Comparison of ENCODE assay signal across 2 cellular contexts in the genomic region with DNA sequence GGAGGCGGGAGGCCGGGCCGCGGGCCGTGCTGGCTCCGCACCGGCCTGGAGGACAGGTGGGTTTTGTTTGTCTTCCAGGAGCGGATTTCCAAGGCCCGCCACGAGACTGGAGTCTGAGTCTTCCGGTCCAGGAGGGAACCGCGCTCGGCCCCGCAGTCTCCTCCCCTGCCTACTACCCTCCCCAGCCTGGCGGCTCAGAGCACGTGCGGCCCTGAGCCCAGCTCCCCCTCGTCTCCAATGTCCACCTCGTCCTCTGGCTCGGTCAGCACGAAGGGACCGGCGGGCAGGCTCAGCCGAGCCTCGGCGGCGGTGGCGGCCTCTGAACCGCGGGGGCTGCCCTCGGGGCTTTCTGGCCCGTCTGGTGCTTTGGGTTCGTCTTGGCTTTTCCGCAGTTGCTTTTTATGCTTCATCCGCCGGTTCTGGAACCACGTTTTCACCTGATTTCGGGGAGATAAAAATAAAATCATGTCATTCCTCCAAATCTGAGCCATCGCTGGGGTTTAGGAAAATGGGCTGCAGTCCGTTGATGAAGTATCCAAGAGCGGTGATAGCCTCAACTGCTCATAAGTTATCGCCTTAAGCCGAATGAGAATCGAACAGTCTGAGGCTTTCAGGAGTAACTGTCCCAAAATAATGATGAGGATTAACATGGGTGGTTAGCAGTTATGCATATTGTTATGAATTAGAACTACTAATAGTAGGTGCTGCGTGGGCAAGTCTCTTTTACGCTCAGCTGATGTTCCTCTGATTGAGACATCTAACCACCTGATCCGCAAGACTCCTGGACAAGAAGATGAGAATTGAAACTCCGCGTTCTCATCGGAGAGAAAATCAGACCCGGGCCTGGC.
TF ChIP-seq lines count a peak whose summit lies in the region.

No MANE protein-coding gene starts in this region.

TF ChIP-seq in SK-N-SH, 30 proteins besides CTCF, POLR2A, EP300 and RAD21 (continued from another document):
- TF ChIP-seq, protein P1, sequence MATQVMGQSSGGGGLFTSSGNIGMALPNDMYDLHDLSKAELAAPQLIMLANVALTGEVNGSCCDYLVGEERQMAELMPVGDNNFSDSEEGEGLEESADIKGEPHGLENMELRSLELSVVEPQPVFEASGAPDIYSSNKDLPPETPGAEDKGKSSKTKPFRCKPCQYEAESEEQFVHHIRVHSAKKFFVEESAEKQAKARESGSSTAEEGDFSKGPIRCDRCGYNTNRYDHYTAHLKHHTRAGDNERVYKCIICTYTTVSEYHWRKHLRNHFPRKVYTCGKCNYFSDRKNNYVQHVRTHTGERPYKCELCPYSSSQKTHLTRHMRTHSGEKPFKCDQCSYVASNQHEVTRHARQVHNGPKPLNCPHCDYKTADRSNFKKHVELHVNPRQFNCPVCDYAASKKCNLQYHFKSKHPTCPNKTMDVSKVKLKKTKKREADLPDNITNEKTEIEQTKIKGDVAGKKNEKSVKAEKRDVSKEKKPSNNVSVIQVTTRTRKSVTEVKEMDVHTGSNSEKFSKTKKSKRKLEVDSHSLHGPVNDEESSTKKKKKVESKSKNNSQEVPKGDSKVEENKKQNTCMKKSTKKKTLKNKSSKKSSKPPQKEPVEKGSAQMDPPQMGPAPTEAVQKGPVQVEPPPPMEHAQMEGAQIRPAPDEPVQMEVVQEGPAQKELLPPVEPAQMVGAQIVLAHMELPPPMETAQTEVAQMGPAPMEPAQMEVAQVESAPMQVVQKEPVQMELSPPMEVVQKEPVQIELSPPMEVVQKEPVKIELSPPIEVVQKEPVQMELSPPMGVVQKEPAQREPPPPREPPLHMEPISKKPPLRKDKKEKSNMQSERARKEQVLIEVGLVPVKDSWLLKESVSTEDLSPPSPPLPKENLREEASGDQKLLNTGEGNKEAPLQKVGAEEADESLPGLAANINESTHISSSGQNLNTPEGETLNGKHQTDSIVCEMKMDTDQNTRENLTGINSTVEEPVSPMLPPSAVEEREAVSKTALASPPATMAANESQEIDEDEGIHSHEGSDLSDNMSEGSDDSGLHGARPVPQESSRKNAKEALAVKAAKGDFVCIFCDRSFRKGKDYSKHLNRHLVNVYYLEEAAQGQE (IDR thresholded peaks at IDR 0.05; ENCODE audit: low read depth, low read length) = no peak
- TF ChIP-seq NRF1 (IDR thresholded peaks at IDR 0.05; ENCODE audit: low read depth, low read length) = no peak
- TF ChIP-seq, protein P2, sequence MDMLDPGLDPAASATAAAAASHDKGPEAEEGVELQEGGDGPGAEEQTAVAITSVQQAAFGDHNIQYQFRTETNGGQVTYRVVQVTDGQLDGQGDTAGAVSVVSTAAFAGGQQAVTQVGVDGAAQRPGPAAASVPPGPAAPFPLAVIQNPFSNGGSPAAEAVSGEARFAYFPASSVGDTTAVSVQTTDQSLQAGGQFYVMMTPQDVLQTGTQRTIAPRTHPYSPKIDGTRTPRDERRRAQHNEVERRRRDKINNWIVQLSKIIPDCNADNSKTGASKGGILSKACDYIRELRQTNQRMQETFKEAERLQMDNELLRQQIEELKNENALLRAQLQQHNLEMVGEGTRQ (IDR thresholded peaks at IDR 0.05; ENCODE audit: borderline replicate concordance, low read depth, low read length) = no peak
- TF ChIP-seq NFIC (IDR thresholded peaks at IDR 0.05; ENCODE audit: borderline replicate concordance) = no peak
- no peak for TF ChIP-seq CHD2 (IDR thresholded peaks at IDR 0.05; ENCODE audit: low read length, partially characterized antibody)
- no peak for TF ChIP-seq TAF1 (IDR thresholded peaks at IDR 0.05; ENCODE audit: borderline replicate concordance, low read depth, low read length)
- TF ChIP-seq TCF12 (IDR thresholded peaks at IDR 0.05) = no peak
- no peak for TF ChIP-seq GATA2 (CRISPR knock-in tag; IDR thresholded peaks at IDR 0.05)

TF ChIP-seq in SK-N-SH treated with all-trans-retinoic acid at 6 μM for 48 hours, 23 proteins besides CTCF, POLR2A, EP300 and RAD21 (continued from another document):
- no peak for TF ChIP-seq OSR1 (CRISPR knock-in tag; IDR thresholded peaks at IDR 0.05)
- no peak for TF ChIP-seq TOX (CRISPR knock-in tag; IDR thresholded peaks at IDR 0.05; ENCODE audit: borderline replicate concordance)
- TF ChIP-seq ZNF565 (CRISPR knock-in tag; conservative IDR thresholded peaks at IDR 0.05; ENCODE audit: low read depth) = no peak
- no peak for TF ChIP-seq TCF4 (CRISPR knock-in tag; IDR thresholded peaks at IDR 0.05; ENCODE audit: borderline replicate concordance)
- TF ChIP-seq RARB (CRISPR knock-in tag; IDR thresholded peaks at IDR 0.05) = no peak
- TF ChIP-seq BACH2 (CRISPR knock-in tag; IDR thresholded peaks at IDR 0.05; ENCODE audit: borderline replicate concordance) = no peak
- TF ChIP-seq PPARA (CRISPR knock-in tag; IDR thresholded peaks at IDR 0.05; ENCODE audit: borderline replicate concordance) = no peak
- no peak for TF ChIP-seq ZC3H10 (CRISPR knock-in tag; IDR thresholded peaks at IDR 0.05)
- TF ChIP-seq, protein P3, sequence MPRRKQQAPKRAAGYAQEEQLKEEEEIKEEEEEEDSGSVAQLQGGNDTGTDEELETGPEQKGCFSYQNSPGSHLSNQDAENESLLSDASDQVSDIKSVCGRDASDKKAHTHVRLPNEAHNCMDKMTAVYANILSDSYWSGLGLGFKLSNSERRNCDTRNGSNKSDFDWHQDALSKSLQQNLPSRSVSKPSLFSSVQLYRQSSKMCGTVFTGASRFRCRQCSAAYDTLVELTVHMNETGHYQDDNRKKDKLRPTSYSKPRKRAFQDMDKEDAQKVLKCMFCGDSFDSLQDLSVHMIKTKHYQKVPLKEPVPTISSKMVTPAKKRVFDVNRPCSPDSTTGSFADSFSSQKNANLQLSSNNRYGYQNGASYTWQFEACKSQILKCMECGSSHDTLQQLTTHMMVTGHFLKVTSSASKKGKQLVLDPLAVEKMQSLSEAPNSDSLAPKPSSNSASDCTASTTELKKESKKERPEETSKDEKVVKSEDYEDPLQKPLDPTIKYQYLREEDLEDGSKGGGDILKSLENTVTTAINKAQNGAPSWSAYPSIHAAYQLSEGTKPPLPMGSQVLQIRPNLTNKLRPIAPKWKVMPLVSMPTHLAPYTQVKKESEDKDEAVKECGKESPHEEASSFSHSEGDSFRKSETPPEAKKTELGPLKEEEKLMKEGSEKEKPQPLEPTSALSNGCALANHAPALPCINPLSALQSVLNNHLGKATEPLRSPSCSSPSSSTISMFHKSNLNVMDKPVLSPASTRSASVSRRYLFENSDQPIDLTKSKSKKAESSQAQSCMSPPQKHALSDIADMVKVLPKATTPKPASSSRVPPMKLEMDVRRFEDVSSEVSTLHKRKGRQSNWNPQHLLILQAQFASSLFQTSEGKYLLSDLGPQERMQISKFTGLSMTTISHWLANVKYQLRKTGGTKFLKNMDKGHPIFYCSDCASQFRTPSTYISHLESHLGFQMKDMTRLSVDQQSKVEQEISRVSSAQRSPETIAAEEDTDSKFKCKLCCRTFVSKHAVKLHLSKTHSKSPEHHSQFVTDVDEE (CRISPR knock-in tag; IDR thresholded peaks at IDR 0.05) = no peak
- no peak for TF ChIP-seq GLIS3 (CRISPR knock-in tag; IDR thresholded peaks at IDR 0.05)
- TF ChIP-seq, protein P4, sequence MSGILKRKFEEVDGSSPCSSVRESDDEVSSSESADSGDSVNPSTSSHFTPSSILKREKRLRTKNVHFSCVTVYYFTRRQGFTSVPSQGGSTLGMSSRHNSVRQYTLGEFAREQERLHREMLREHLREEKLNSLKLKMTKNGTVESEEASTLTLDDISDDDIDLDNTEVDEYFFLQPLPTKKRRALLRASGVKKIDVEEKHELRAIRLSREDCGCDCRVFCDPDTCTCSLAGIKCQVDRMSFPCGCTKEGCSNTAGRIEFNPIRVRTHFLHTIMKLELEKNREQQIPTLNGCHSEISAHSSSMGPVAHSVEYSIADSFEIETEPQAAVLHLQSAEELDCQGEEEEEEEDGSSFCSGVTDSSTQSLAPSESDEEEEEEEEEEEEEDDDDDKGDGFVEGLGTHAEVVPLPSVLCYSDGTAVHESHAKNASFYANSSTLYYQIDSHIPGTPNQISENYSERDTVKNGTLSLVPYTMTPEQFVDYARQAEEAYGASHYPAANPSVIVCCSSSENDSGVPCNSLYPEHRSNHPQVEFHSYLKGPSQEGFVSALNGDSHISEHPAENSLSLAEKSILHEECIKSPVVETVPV (CRISPR knock-in tag; IDR thresholded peaks at IDR 0.05) = no peak
- TF ChIP-seq ARNTL (CRISPR knock-in tag; IDR thresholded peaks at IDR 0.05; ENCODE audit: borderline replicate concordance, low read depth) = no peak
- TF ChIP-seq CSDC2 (CRISPR knock-in tag; IDR thresholded peaks at IDR 0.05) = no peak
- TF ChIP-seq, protein P5, sequence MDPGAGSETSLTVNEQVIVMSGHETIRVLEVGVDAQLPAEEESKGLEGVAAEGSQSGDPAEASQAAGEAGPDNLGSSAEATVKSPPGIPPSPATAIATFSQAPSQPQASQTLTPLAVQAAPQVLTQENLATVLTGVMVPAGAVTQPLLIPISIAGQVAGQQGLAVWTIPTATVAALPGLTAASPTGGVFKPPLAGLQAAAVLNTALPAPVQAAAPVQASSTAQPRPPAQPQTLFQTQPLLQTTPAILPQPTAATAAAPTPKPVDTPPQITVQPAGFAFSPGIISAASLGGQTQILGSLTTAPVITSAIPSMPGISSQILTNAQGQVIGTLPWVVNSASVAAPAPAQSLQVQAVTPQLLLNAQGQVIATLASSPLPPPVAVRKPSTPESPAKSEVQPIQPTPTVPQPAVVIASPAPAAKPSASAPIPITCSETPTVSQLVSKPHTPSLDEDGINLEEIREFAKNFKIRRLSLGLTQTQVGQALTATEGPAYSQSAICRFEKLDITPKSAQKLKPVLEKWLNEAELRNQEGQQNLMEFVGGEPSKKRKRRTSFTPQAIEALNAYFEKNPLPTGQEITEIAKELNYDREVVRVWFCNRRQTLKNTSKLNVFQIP (CRISPR knock-in tag; IDR thresholded peaks at IDR 0.05; ENCODE audit: borderline replicate concordance, low read depth) = no peak
- TF ChIP-seq, protein P6, sequence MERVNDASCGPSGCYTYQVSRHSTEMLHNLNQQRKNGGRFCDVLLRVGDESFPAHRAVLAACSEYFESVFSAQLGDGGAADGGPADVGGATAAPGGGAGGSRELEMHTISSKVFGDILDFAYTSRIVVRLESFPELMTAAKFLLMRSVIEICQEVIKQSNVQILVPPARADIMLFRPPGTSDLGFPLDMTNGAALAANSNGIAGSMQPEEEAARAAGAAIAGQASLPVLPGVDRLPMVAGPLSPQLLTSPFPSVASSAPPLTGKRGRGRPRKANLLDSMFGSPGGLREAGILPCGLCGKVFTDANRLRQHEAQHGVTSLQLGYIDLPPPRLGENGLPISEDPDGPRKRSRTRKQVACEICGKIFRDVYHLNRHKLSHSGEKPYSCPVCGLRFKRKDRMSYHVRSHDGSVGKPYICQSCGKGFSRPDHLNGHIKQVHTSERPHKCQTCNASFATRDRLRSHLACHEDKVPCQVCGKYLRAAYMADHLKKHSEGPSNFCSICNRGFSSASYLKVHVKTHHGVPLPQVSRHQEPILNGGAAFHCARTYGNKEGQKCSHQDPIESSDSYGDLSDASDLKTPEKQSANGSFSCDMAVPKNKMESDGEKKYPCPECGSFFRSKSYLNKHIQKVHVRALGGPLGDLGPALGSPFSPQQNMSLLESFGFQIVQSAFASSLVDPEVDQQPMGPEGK (CRISPR knock-in tag; IDR thresholded peaks at IDR 0.05; ENCODE audit: borderline replicate concordance) = no peak
